ENCODE assay signal across 1 cellular context in genomic region chr2:134771313-134771801, GRCh38.
TF ChIP-seq lines count a peak whose summit lies in the region.

No MANE protein-coding gene starts in this region.

TF ChIP-seq in K562, 482 proteins besides CTCF, POLR2A, EP300 and RAD21 (continued from another document):
- no peak for TF ChIP-seq ZNF740 (CRISPR knock-in tag; IDR thresholded peaks at IDR 0.05)
- no peak for TF ChIP-seq ZNF740 (tag; IDR thresholded peaks at IDR 0.05)
